ENCODE assay signal across 8 cellular contexts in the genomic region with DNA sequence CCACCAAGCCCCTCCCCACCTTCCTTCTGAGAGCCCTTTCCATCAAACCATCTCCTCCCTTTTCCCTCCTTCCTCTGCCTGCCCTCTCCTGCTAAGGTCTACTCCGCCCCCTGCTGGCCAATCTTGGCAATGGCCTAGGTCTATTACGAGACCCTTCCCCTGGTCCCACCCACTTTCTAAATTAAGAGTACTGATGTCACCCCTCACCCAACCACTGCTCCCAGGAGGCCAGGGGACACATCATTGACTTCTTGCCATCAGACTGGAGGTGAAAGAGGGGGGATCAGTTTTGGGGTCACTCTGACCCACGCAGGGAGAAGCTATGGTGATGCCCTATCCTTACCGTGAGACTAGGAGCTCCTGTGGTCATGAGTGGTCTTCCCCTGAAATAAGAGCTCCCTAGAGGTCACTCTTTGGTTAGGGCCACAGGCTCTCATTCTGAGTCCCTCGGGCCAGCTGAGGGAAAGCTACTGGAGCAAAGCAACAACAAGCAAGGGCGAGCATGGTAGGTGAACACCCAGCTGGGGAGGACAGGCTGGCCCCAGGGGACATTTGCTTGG. TPM values are rescaled to one million over a fixed set of nuclear protein-coding genes. Genes with fewer than 3 reads are reported as not detected.
DNase-seq lines count a peak whose midpoint lies in the region; ATAC-seq and TF ChIP-seq lines count a peak whose summit lies in the region.

No MANE protein-coding gene starts in this region.

- H4K20me1 ChIP-seq in OCI-LY3 (ENCODE audit: insufficient read depth, low read length): no peaks in the 10 kb centered on the region

- H3K4me1 Mint-ChIP-seq in CD8-positive, alpha-beta T cell (ENCODE audit: low read depth): no peaks in the 10 kb centered on the region
- H3K4me1 Mint-ChIP-seq in natural killer cell treated with Interleukin-12 subunit alpha and Interleukin-12 subunit beta and Interleukin-15 and Interleukin-18, amount 100 ng/mL, for 72 hours (ENCODE audit: low read depth in 2 of 2): peaks cover 7 to 10% of the 10 kb centered on the region in 2 donors

- DNase-seq in CD8-positive, alpha-beta T cell: peak; percentile 46 to 81 (median 72)
- peak; percentile 84 for DNase-seq in KBM-7
- DNase-seq in activated CD8-positive, alpha-beta memory T cell treated with anti-CD3 and anti-CD28 coated beads, Interleukin-2, amount 50 U/mL, for 48 hours: peak; percentile 96
- peak; percentile 71 for DNase-seq in natural killer cell treated with Interleukin-12 subunit alpha and Interleukin-12 subunit beta and Interleukin-15 and Interleukin-18, amount 100 ng/mL, for 72 hours (ENCODE audit: low spot score)
- DNase-seq in stimulated activated naive CD4-positive, alpha-beta T cell treated with Interleukin-2 at 50 U/mL for 16 hours (lab: John Stamatoyannopoulos, UW): peak; percentile 66

- no peaks in the 10 kb centered on the region for H3K36me3 Mint-ChIP-seq in CD8-positive, alpha-beta T cell
- no peaks in the 10 kb centered on the region for H3K36me3 Mint-ChIP-seq in natural killer cell treated with Interleukin-12 subunit alpha and Interleukin-12 subunit beta and Interleukin-15 and Interleukin-18, amount 100 ng/mL, for 72 hours

- no peak overlapping the region for H2AFZ ChIP-seq in OCI-LY3 (ENCODE audit: low read depth, low read length)

- H3K27ac Mint-ChIP-seq in CD8-positive, alpha-beta T cell: no peak overlapping the region
- no peak overlapping the region for H3K27ac Mint-ChIP-seq in natural killer cell treated with Interleukin-12 subunit alpha and Interleukin-12 subunit beta and Interleukin-15 and Interleukin-18, amount 100 ng/mL, for 72 hours

- H3K27me3 Mint-ChIP-seq in CD8-positive, alpha-beta T cell (ENCODE audit: low read depth): peaks cover 28% of the 10 kb centered on the region
- peaks cover 34 to 36% of the 10 kb centered on the region in 2 donors for H3K27me3 Mint-ChIP-seq in natural killer cell treated with Interleukin-12 subunit alpha and Interleukin-12 subunit beta and Interleukin-15 and Interleukin-18, amount 100 ng/mL, for 72 hours

- peak; percentile 68 for ATAC-seq in CD8-positive, alpha-beta T cell
- ATAC-seq in esophagus mucosa (peak; percentile 17), GM21723 (IDR thresholded peaks at IDR 0.05; ENCODE audit: unreplicated experiment) (no peak)
- ATAC-seq in natural killer cell treated with Interleukin-12 subunit alpha and Interleukin-12 subunit beta and Interleukin-15 and Interleukin-18, amount 100 ng/mL, for 72 hours: peak in 1 of 2 donors; percentile 24

- H3K36me3 ChIP-seq in CD8-positive, alpha-beta T cell (ENCODE audit: insufficient read depth, low read length): no peaks in the 10 kb centered on the region
- H3K36me3 ChIP-seq in OCI-LY3 (replicated peaks; ENCODE audit: low read depth, low read length): no peaks in the 10 kb centered on the region

- in situ Hi-C loops in KBM-7 (cut with MboI; ENCODE audit: low pct_unique_long_range_greater_than_20kb, low sequenced_read_pairs): no loop called here

- H3K4me1 ChIP-seq in CD8-positive, alpha-beta T cell (ENCODE audit: insufficient read depth, low read length): no peaks in the 10 kb centered on the region
- H3K4me1 ChIP-seq in OCI-LY3 (ENCODE audit: low read length): no peaks in the 10 kb centered on the region

- H3K9ac ChIP-seq in OCI-LY3 (ENCODE audit: low read length): no peak overlapping the region

- H3K4me2 ChIP-seq in OCI-LY3 (ENCODE audit: low read length): peak overlapping the region; percentile 7; the same call in 1 of the 2 replicates

- no peak overlapping the region for H3K4me3 Mint-ChIP-seq in CD8-positive, alpha-beta T cell
- no peak overlapping the region for H3K4me3 Mint-ChIP-seq in natural killer cell treated with Interleukin-12 subunit alpha and Interleukin-12 subunit beta and Interleukin-15 and Interleukin-18, amount 100 ng/mL, for 72 hours

- H3K79me2 ChIP-seq in OCI-LY3 (ENCODE audit: low read length): no peaks in the 10 kb centered on the region

- peak; percentile 91 for TF ChIP-seq CTCF in CD8-positive, alpha-beta T cell (IDR thresholded peaks at IDR 0.05)
- TF ChIP-seq CTCF in OCI-LY3 (IDR thresholded peaks at IDR 0.05; ENCODE audit: low read depth, low read length): peak; percentile 98

- POLR2A ChIA-PET in CD8-positive, alpha-beta T cell (lab: Charles Lee): no interaction called here

- no peak overlapping the region for H3K27ac ChIP-seq in CD8-positive, alpha-beta T cell (ENCODE audit: low read depth, low read length)
- no peak overlapping the region for H3K27ac ChIP-seq in OCI-LY3 (ENCODE audit: low read length)

- H3K27me3 ChIP-seq in CD8-positive, alpha-beta T cell (ENCODE audit: insufficient read depth, low read length): peaks cover 5% of the 10 kb centered on the region
- peaks cover 54% of the 10 kb centered on the region for H3K27me3 ChIP-seq in OCI-LY3 (ENCODE audit: low read depth, low read length)

- no peaks in the 10 kb centered on the region for H3K9me3 Mint-ChIP-seq in CD8-positive, alpha-beta T cell
- no peaks in the 10 kb centered on the region for H3K9me3 Mint-ChIP-seq in natural killer cell treated with Interleukin-12 subunit alpha and Interleukin-12 subunit beta and Interleukin-15 and Interleukin-18, amount 100 ng/mL, for 72 hours

- no peaks in the 10 kb centered on the region for H3K9me3 ChIP-seq in CD8-positive, alpha-beta T cell (ENCODE audit: low read length)
- no peaks in the 10 kb centered on the region for H3K9me3 ChIP-seq in OCI-LY3 (ENCODE audit: insufficient read depth, low read length)

- no peak overlapping the region for H3K4me3 ChIP-seq in CD8-positive, alpha-beta T cell (ENCODE audit: low read depth, low read length)
- no peak overlapping the region for H3K4me3 ChIP-seq in OCI-LY3 (ENCODE audit: low read length)

- intact Hi-C loops in CD8-positive, alpha-beta T cell (cut with DNase I, micrococcal nuclease): loop anchor here in 1 of 2 experiments (1.0 kb wide), 1 partner anchor 143 kb away; no protein-coding TSS in a partner anchor

- CTCF ChIA-PET in CD8-positive, alpha-beta T cell (lab: Charles Lee): interaction anchor here (0.6 to 5.3 kb wide), 38 partner anchors 10 to 721 kb away, joined by 3 to 125 read pairs (median 4); a partner anchor contains a TSS

RNA-seq across cellular contexts. Expression of a gene that starts 34.6 kb away (rescaled TPM):
- total RNA-seq in CD8-positive, alpha-beta T cell: not detected
- 5,647 TPM for total RNA-seq in esophagus mucosa
- total RNA-seq in natural killer cell treated with Interleukin-12 subunit alpha and Interleukin-12 subunit beta and Interleukin-15 and Interleukin-18, amount 100 ng/mL, for 72 hours: not detected

RNA-seq across cellular contexts. Expression of a gene that starts 40.7 kb away (rescaled TPM):
- total RNA-seq in CD8-positive, alpha-beta T cell: 100 to 1,000 TPM; 156 to 166 TPM
- 976 TPM for total RNA-seq in esophagus mucosa
- total RNA-seq in natural killer cell treated with Interleukin-12 subunit alpha and Interleukin-12 subunit beta and Interleukin-15 and Interleukin-18, amount 100 ng/mL, for 72 hours: 100 to 1,000 TPM in 1 of 2 donors, 10 to 100 TPM in 1; 90.9 to 106 TPM

RNA-seq across cellular contexts. Expression of a gene that starts 45.7 kb away (rescaled TPM):
- not detected for total RNA-seq in CD8-positive, alpha-beta T cell
- not detected for total RNA-seq in esophagus mucosa
- not detected for total RNA-seq in natural killer cell treated with Interleukin-12 subunit alpha and Interleukin-12 subunit beta and Interleukin-15 and Interleukin-18, amount 100 ng/mL, for 72 hours

RNA-seq across cellular contexts. Expression of a gene that starts 50.5 kb away (rescaled TPM):
- total RNA-seq in CD8-positive, alpha-beta T cell: 100 to 1,000 TPM; 172 to 177 TPM
- 36.0 TPM for total RNA-seq in esophagus mucosa
- 100 to 1,000 TPM in 1 of 2 donors, 10 to 100 TPM in 1; 85.4 to 124 TPM for total RNA-seq in natural killer cell treated with Interleukin-12 subunit alpha and Interleukin-12 subunit beta and Interleukin-15 and Interleukin-18, amount 100 ng/mL, for 72 hours

RNA-seq across cellular contexts. Expression of a gene that starts 54.0 kb away (rescaled TPM):
- total RNA-seq in CD8-positive, alpha-beta T cell: not detected
- 9.6 TPM for total RNA-seq in esophagus mucosa
- not detected for total RNA-seq in natural killer cell treated with Interleukin-12 subunit alpha and Interleukin-12 subunit beta and Interleukin-15 and Interleukin-18, amount 100 ng/mL, for 72 hours

Comparison
In these comparisons a context has a peak if more than half of its experiments do, and no peak if none do; other contexts are left out.
1. RNA of a gene that starts 34.6 kb away (total RNA-seq): 5,647 TPM in esophagus mucosa (single experiment); not detected in CD8-positive, alpha-beta T cell and not detected in natural killer cell treated with Interleukin-12 subunit alpha and Interleukin-12 subunit beta and Interleukin-15 and Interleukin-18, amount 100 ng/mL, for 72 hours; every median in the first group is over 1,000 times any median in the second.
2. Peak in every context shown above with its lines, with median percentiles within 50 percentile points of each other: DNase-seq.